ENCODE assay signal across 22 cellular contexts in the genomic region with DNA sequence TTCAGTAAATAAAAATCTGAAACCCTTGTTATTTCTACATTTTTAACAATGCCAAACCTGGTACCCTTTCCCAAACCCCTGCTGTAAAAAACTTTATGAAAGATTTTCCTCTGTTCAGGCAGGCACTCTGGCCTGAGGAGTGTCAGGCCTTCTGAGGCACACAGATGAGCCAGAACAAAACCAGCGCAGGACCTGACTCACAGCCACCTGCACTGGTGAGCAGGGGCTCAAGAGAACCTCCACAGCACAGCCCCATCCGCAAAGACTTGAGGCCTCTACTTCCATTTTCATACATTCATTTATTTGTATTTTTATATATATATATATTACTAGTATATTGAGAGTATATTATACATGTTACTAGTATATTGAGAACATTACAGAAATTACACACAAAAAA. TPM values are rescaled to one million over a fixed set of nuclear protein-coding genes. Genes with fewer than 3 reads are reported as not detected.
"Had no signal": no experiment of that assay in that cellular context is flagged by ENCODE, and none has a peak within 500 bp of the region (broad histone marks: within the 10 kb centered on the region; RNA-seq: fewer than 3 reads in every experiment).

No MANE protein-coding gene starts in this region.

- H3K4me3 ChIP-seq: MG63 had no signal

- FAIRE-seq: RCC 7860 had no signal

- H3K36me3 ChIP-seq: MG63 had no signal

- H3K4me2 ChIP-seq: SK-N-SH had no signal

- H3K27ac ChIP-seq: RWPE1 had no signal

- H3K9ac ChIP-seq: SK-N-SH had no signal

- H3K9me3 ChIP-seq: MG63, SK-N-SH had no signal

- DNase-seq: IMR-90, Karpas-422, KG1, MG63, NCI-H1092, NCI-H1105 treated with DMSO at 0.1 percent for 48 hours, NCI-H1417 treated with DMSO at 0.1 percent for 48 hours, NCI-H146, NCI-H1694 treated with DMSO at 0.1 percent for 48 hours, NCI-H1930, NCI-H2081, NCI-H2171 treated with DMSO at 0.1 percent for 48 hours, NCI-H345, NCI-H446 treated with DMSO at 0.1 percent for 48 hours, NCI-H510A treated with DMSO at 0.1 percent for 48 hours, NCI-H526 treated with DMSO at 0.1 percent for 48 hours, NCI-H748 treated with DMSO at 0.1 percent for 48 hours, SHP77, SK-N-SH, SW 1271 had no signal

- H3K27me3 ChIP-seq: MG63 had no signal

RNA-seq across cellular contexts. Expression of gene COBL, which starts 49.4 kb away (rescaled TPM):
- polyA plus RNA-seq: IMR-90 had no signal
